9 cellular contexts compared by ENCODE assay signal in the genomic region with DNA sequence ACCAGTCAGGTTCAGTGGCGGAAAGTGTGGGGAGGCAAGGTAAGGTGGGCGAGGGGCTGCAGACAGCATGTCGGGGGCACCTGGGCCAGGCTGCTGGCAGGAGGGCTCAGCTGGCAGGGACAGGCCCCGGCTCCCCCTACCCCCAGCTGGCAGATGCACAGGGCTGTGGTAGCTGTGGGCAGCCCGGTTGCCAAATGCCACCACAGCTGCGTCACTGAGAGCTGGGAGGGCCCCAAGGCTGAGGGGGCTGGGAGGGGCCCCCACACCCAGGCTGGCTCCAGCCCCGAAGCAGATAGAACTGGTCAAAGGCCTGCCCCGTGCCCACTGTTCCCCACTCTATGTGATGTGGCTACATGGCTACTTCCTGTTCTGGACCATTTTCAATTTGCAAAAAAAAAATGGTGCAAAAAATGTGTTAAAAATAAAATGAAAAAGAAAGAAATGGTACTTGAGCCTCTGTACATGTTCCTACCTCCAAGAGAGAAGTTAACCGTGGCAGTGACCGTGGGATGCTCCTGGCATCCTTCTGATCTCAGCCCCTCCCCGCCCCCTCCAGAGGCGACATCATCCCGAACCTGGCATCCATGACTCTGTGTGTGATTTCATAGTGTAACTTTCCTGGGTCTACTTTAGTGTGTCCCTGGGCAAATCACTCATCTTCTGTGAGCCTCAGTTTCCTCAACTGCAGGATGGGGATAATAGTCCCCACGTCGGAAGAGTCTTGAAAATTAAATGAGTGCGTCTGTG.
DNase-seq lines count a peak whose midpoint lies in the region; ATAC-seq and TF ChIP-seq lines count a peak whose summit lies in the region.
"Had no signal": no experiment of that assay in that cellular context is flagged by ENCODE, and none has a peak within 500 bp of the region (broad histone marks: within the 10 kb centered on the region; RNA-seq: fewer than 3 reads in every experiment).

No MANE protein-coding gene starts in this region.

- TF ChIP-seq CTCF in WERI-Rb-1 (IDR thresholded peaks at IDR 0.05; ENCODE audit: low read depth, low read length) = no peak

- H3K36me3 ChIP-seq in WERI-Rb-1 = no peaks in the 10 kb centered on the region

- H3K9me3 Mint-ChIP-seq in T-helper 2 cell treated with Interferon-gamma antibody and Interleukin-4, amounts not matched to agents 5 μg/mL and 100 μg/mL, for 36 hours = no peaks in the 10 kb centered on the region

- H3K4me3 Mint-ChIP-seq in T-helper 2 cell treated with Interferon-gamma antibody and Interleukin-4, amounts not matched to agents 5 μg/mL and 100 μg/mL, for 36 hours = no peak overlapping the region

- H3K27ac Mint-ChIP-seq in T-helper 2 cell treated with Interferon-gamma antibody and Interleukin-4, amounts not matched to agents 5 μg/mL and 100 μg/mL, for 36 hours = no peak overlapping the region

- H3K27ac ChIP-seq in WERI-Rb-1 = no peak overlapping the region

- peak; percentile 78 for DNase-seq in GM03348 (ENCODE audit: low spot score)
- peak; percentile 8 for DNase-seq in T-helper 2 cell treated with Interferon-gamma antibody and Interleukin-4, amounts not matched to agents 5 μg/mL and 100 μg/mL, for 36 hours (ENCODE audit: low spot score)
- DNase-seq in fibroblast of peridontal ligament (ENCODE audit: extremely low read depth) = peak; percentile 56
- DNase-seq in stimulated activated CD8-positive, alpha-beta memory T cell treated with anti-CD3 and anti-CD28 coated beads, Interleukin-2, amount 100 ng/mL, for 48 hours (ENCODE audit: low read depth in 2 of 2) = peak; percentile 17 to 35
- DNase-seq in DMS79 (lab: John Stamatoyannopoulos, UW) = no peak
- DNase-seq in WERI-Rb-1 = no peak
- DNase-seq in HK-2 (ENCODE audit: unreplicated experiment) = no peak
- DNase-seq: NCI-H1105 treated with DMSO at 0.1 percent for 48 hours had no signal

- no peak overlapping the region for H3K4me3 ChIP-seq in WERI-Rb-1 (ENCODE audit: low read depth, low read length)

- H3K9me3 ChIP-seq in WERI-Rb-1 (ENCODE audit: severe bottlenecking) = no peaks in the 10 kb centered on the region

- no peaks in the 10 kb centered on the region for H3K27me3 ChIP-seq in WERI-Rb-1 (ENCODE audit: insufficient read depth, low read depth, severe bottlenecking)

- H3K4me1 Mint-ChIP-seq in T-helper 2 cell treated with Interferon-gamma antibody and Interleukin-4, amounts not matched to agents 5 μg/mL and 100 μg/mL, for 36 hours (ENCODE audit: low read depth) = peaks cover 11% of the 10 kb centered on the region

- peaks cover 10% of the 10 kb centered on the region for H3K27me3 Mint-ChIP-seq in T-helper 2 cell treated with Interferon-gamma antibody and Interleukin-4, amounts not matched to agents 5 μg/mL and 100 μg/mL, for 36 hours (ENCODE audit: low read depth)

- H3K36me3 Mint-ChIP-seq in T-helper 2 cell treated with Interferon-gamma antibody and Interleukin-4, amounts not matched to agents 5 μg/mL and 100 μg/mL, for 36 hours (ENCODE audit: low read depth) = no peaks in the 10 kb centered on the region

- no peak for ATAC-seq in GM18907 (IDR thresholded peaks at IDR 0.05; ENCODE audit: unreplicated experiment)

Comparison
In these comparisons a context has a peak if more than half of its experiments do, and no peak if none do; other contexts are left out.
1. DNase-seq: peak in GM03348 (single experiment), T-helper 2 cell treated with Interferon-gamma antibody and Interleukin-4, amounts not matched to agents 5 μg/mL and 100 μg/mL, for 36 hours (single experiment), fibroblast of peridontal ligament (single experiment) and stimulated activated CD8-positive, alpha-beta memory T cell treated with anti-CD3 and anti-CD28 coated beads, Interleukin-2, amount 100 ng/mL, for 48 hours (2 of 2); none in DMS79 (single experiment), WERI-Rb-1 (single experiment) and HK-2 (single experiment).